ENCODE assay signal across 17 cellular contexts in the genomic region with DNA sequence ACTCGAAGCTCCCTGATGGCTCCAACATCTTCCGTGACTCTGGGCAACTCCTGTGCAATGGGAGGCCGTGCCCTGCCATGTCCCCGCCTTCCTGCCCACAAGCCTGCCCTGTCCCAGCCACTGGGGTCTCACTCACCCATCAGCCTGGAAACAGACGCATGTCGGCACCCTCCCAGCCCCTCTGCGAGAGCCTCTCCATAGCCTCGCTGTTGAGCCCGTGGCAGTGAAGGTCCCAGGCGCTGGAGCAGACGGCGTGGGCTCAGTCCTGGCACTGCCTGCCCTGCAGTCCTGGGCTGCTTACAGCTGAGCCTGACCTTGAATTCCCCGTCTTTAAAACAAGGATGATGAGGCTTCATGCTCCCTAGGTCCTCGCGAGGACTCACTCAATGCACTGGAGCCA. TPM values are rescaled to one million over a fixed set of nuclear protein-coding genes. Genes with fewer than 3 reads are reported as not detected.
"Had no signal": no experiment of that assay in that cellular context is flagged by ENCODE, and none has a peak within 500 bp of the region (broad histone marks: within the 10 kb centered on the region; RNA-seq: fewer than 3 reads in every experiment).

No MANE protein-coding gene starts in this region.

- H3K4me3 ChIP-seq: adrenal gland had no signal

- H3K27me3 ChIP-seq: adrenal gland had no signal

- H3K27ac ChIP-seq: adrenal gland, VCaP had no signal

- DNase-seq: activated CD4-positive, alpha-beta T cell treated with anti-CD3 and anti-CD28 coated beads, Interleukin-2, amount 50 U/mL, for 1 hour; activated CD4-positive, CD25-positive, alpha-beta regulatory T cell; activated CD8-positive, alpha-beta memory T cell treated with anti-CD3 and anti-CD28 coated beads, Interleukin-2, amount 50 U/mL, for 4 hours; activated naive CD4-positive, alpha-beta T cell treated with anti-CD3 and anti-CD28 coated beads, Interleukin-2, amount 50 U/mL, for 16 hours; activated naive CD8-positive, alpha-beta T cell treated with anti-CD3 and anti-CD28 coated beads, Interleukin-2, amount 10 ng/mL, durations not matched to agents 7 days and 5 days; adrenal gland; NCI-H1092 treated with DMSO at 0.1 percent for 48 hours; NCI-H1436; NCI-H1694 treated with DMSO at 0.1 percent for 48 hours; NCI-H2029 treated with DMSO at 0.1 percent for 48 hours; NCI-H345; NCI-H510A; NCI-H526 treated with DMSO at 0.1 percent for 48 hours; NCI-H82; SIG-M5 had no signal

- H3K27me3 Mint-ChIP-seq: activated naive CD8-positive, alpha-beta T cell treated with anti-CD3 and anti-CD28 coated beads, Interleukin-2, amount 10 ng/mL, durations not matched to agents 7 days and 5 days had no signal

- H3K36me3 ChIP-seq: adrenal gland had no signal

- H3K9me3 ChIP-seq: adrenal gland had no signal

RNA-seq across cellular contexts. Expression of a gene that starts 37.0 kb away (rescaled TPM):
- total RNA-seq: MCF 10A had no signal
